In genomic region chr5:119287547-119288073, GRCh38 we compare ENCODE assay signal across 8 cellular contexts.
DNase-seq lines count a peak whose midpoint lies in the region; ATAC-seq, FAIRE-seq and TF ChIP-seq lines count a peak whose summit lies in the region.

No MANE protein-coding gene starts in this region.

- H3K36me3 ChIP-seq in duodenal mucosa (ENCODE audit: control insufficient read depth in 1 of 2, insufficient read depth in 2 of 2, low read length in 2 of 2) (no peaks in the 10 kb centered on the region), HepG2 (replicated peaks in 1 of 2; ENCODE audit: control insufficient read depth in 1 of 2, insufficient read depth in 2 of 2, low read length in 2 of 2) (no peaks in the 10 kb centered on the region; a peak in 1 of 5 replicates)

- no peak for FAIRE-seq in HepG2 (lab: Jason Lieb, UNC)

- no peaks in the 10 kb centered on the region for H3K79me2 ChIP-seq in HepG2 (ENCODE audit: insufficient read depth, low read length)

- BruUV-seq in HepG2 (replicated peaks; lab: Mats Ljungman, UMichigan) = no TSS peak

- POLR2A ChIA-PET in HepG2 (lab: Yijun Ruan, JAX) = interaction anchor here (1.6 to 1.7 kb wide), 2 partner anchors 12 to 19 kb away, joined by 4 to 6 read pairs; no protein-coding TSS in a partner anchor

- TF ChIP-seq POLR2A in HepG2 (IDR thresholded peaks at IDR 0.05; ENCODE audit: insufficient read depth in 1 of 2, low read depth in 2 of 2, low read length in 2 of 2) = no peak

- H3K4me2 ChIP-seq in HepG2 (ENCODE audit: low read depth, low read length) = no peak overlapping the region

- H3K27me3 ChIP-seq in duodenal mucosa (ENCODE audit: control insufficient read depth in 1 of 2, insufficient read depth in 2 of 2, low read length in 2 of 2) (no peaks in the 10 kb centered on the region), HepG2 (ENCODE audit: control insufficient read depth in 1 of 2, insufficient read depth in 2 of 2, low read length in 2 of 2) (no peaks in the 10 kb centered on the region)

- 63% methylated on average over 3 of the region's 3 CpGs for WGBS in HepG2 (ENCODE audit: low lambda C conversion rate)

- H4K20me1 ChIP-seq in HepG2 (ENCODE audit: insufficient read depth, low read length) = no peaks in the 10 kb centered on the region

- ATAC-seq in HG02588 (IDR thresholded peaks at IDR 0.05; ENCODE audit: unreplicated experiment) = peak; percentile 31
- ATAC-seq in GM18519 (IDR thresholded peaks at IDR 0.05; ENCODE audit: low FRiP score, unreplicated experiment) = no peak
- no peak for ATAC-seq in HepG2

- no peak for TF ChIP-seq CTCF in HepG2 (CRISPR knock-in tag; IDR thresholded peaks at IDR 0.05)

- H3K27ac ChIP-seq in duodenal mucosa (ENCODE audit: low read depth, low read length) = no peak overlapping the region
- H3K27ac ChIP-seq in HepG2 (ENCODE audit: extremely low read length, insufficient read depth, low read length) = no peak overlapping the region

- DNase-seq in ELR (ENCODE audit: low read depth) = peak; percentile 23
- DNase-seq in RPMI7951 (ENCODE audit: low read depth) = peak; percentile 54
- DNase-seq in NCI-H345 (lab: John Stamatoyannopoulos, UW) = no peak
- no peak for DNase-seq in COLO668 (lab: John Stamatoyannopoulos, UW; ENCODE audit: unreplicated experiment)
- no peak for DNase-seq in HepG2 (ENCODE audit: low spot score)

- in situ Hi-C loops in HepG2 (cut with HindIII; ENCODE audit: extremely low pct_ligation_motif_present, low pct_unique_long_range_greater_than_20kb) = no loop called here

- H3K9ac ChIP-seq in duodenal mucosa (ENCODE audit: low read depth in 1 of 2, low read length in 2 of 2) (peak overlapping the region in 1 of 2 donors; percentile 52), HepG2 (ENCODE audit: insufficient read depth, low read depth, low read length) (no peak overlapping the region)

- H3K9me3 ChIP-seq in duodenal mucosa (ENCODE audit: control insufficient read depth in 1 of 2, low read length in 2 of 2) = no peaks in the 10 kb centered on the region
- H3K9me3 ChIP-seq in HepG2 (ENCODE audit: low read length) = no peaks in the 10 kb centered on the region

- CTCF ChIA-PET in HepG2 (lab: Yijun Ruan, JAX; ENCODE audit: low intra/inter-chr PET ratio, low total read pairs) = no interaction called here

- H3K4me1 ChIP-seq in duodenal mucosa (ENCODE audit: control insufficient read depth in 1 of 2, insufficient read depth in 2 of 2, low read length in 2 of 2) (peaks cover 24 to 37% of the 10 kb centered on the region in 2 donors), HepG2 (ENCODE audit: insufficient read depth, low read length) (0 out of 2 replicates have a peak, but pooled peaks cover 10% of the 10 kb centered on the region)

- no peak for TF ChIP-seq EP300 in HepG2 (IDR thresholded peaks at IDR 0.05; ENCODE audit: low read depth in 2 of 2, low read length in 2 of 2)
- TF ChIP-seq EP300 in HepG2 (CRISPR knock-in tag; IDR thresholded peaks at IDR 0.05; ENCODE audit: borderline replicate concordance) = no peak

- no peak overlapping the region for H2AFZ ChIP-seq in HepG2 (ENCODE audit: low read length)

- peak overlapping the region; percentile 9 to 19 for H3K4me3 ChIP-seq in duodenal mucosa (ENCODE audit: low read depth in 1 of 2, low read length in 2 of 2)
- no peak overlapping the region for H3K4me3 ChIP-seq in HepG2 (replicated peaks in 1 of 3; ENCODE audit: insufficient read depth in 1 of 3, low read depth in 2 of 3, low read length in 3 of 3)

- no peak for TF ChIP-seq RAD21 in HepG2 (CRISPR knock-in tag; IDR thresholded peaks at IDR 0.05)

- intact Hi-C loops in HepG2 (cut with micrococcal nuclease; ENCODE audit: unreplicated experiment) = loop anchor here (2.0 kb wide), 1 partner anchor 19 kb away; no protein-coding TSS in a partner anchor

TF ChIP-seq in HepG2, 621 proteins besides CTCF, POLR2A, EP300 and RAD21:
- TF ChIP-seq KDM3A (CRISPR knock-in tag; IDR thresholded peaks at IDR 0.05; ENCODE audit: low read depth) = no peak
- TF ChIP-seq ZBTB1 (CRISPR knock-in tag; IDR thresholded peaks at IDR 0.05; ENCODE audit: borderline replicate concordance) = no peak
- TF ChIP-seq RNF219 (CRISPR knock-in tag; IDR thresholded peaks at IDR 0.05) = no peak
- no peak for TF ChIP-seq ZNF329 (CRISPR knock-in tag; IDR thresholded peaks at IDR 0.05; ENCODE audit: low read depth)
- TF ChIP-seq FOXO1 (CRISPR knock-in tag; IDR thresholded peaks at IDR 0.05) = no peak
- no peak for TF ChIP-seq ZNF275 (CRISPR knock-in tag; IDR thresholded peaks at IDR 0.05; ENCODE audit: borderline replicate concordance)
- no peak for TF ChIP-seq RARG (CRISPR knock-in tag; IDR thresholded peaks at IDR 0.05; ENCODE audit: low read depth)
- TF ChIP-seq HNF1B (CRISPR knock-in tag; IDR thresholded peaks at IDR 0.05) = no peak
- TF ChIP-seq PAF1 (CRISPR knock-in tag; IDR thresholded peaks at IDR 0.05) = no peak
- TF ChIP-seq ZNF850 (CRISPR knock-in tag; conservative IDR thresholded peaks at IDR 0.05) = no peak
- no peak for TF ChIP-seq MAZ (IDR thresholded peaks at IDR 0.05; ENCODE audit: borderline replicate concordance, low read depth, low read length)
- no peak for TF ChIP-seq MAZ (CRISPR knock-in tag; IDR thresholded peaks at IDR 0.05; ENCODE audit: low read depth)
- no peak for TF ChIP-seq ETV5 (CRISPR knock-in tag; IDR thresholded peaks at IDR 0.05; ENCODE audit: borderline replicate concordance)
- no peak for TF ChIP-seq ZNF546 (CRISPR knock-in tag; conservative IDR thresholded peaks at IDR 0.05)
- no peak for TF ChIP-seq DNMT3B (CRISPR knock-in tag; conservative IDR thresholded peaks at IDR 0.05)
- no peak for TF ChIP-seq EHMT2 (IDR thresholded peaks at IDR 0.05; ENCODE audit: borderline replicate concordance, low read depth, low read length)
- no peak for TF ChIP-seq ZNF136 (CRISPR knock-in tag; IDR thresholded peaks at IDR 0.05; ENCODE audit: low read depth)

Comparison
In these comparisons a context has a peak if more than half of its experiments do, and no peak if none do; other contexts are left out.
1. DNase-seq: peak in ELR (single experiment) and RPMI7951 (single experiment); none in NCI-H345 (single experiment), COLO668 (single experiment) and HepG2 (single experiment).
2. H3K4me3 ChIP-seq: peak in duodenal mucosa (2 of 2); none in HepG2 (0 of 3).